In the genomic region with DNA sequence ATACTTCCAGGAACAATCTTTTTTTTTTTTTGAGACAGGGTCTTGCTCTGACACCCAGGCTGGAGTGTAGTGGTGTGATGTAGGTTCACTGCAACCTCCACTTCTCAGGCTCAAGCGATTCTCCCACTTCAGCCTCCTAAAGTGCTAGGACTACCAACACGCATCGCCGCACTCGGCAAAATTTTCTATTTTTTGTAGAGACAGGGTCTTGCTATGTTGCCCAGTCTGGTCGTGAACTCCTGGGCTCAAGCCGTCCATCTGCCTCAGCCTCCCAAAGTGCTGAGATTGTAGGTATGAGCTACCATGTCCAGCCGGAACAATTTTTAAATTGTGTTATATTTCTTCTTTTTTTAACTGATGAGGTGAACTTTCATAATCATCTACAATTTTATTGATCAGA, we compare ENCODE assay signal across 1 cellular context.
TF ChIP-seq lines count a peak whose summit lies in the region.

No MANE protein-coding gene starts in this region.

TF ChIP-seq in HepG2, 621 proteins besides CTCF, POLR2A, EP300 and RAD21:
- no peak for TF ChIP-seq EEA1 (CRISPR knock-in tag; IDR thresholded peaks at IDR 0.05; ENCODE audit: borderline replicate concordance)
- peak in 1 of 2 experiments; percentile 46; a peak in 2 of 4 replicates for TF ChIP-seq MAFK (conservative IDR thresholded peaks at IDR 0.05 in 1 of 2, IDR thresholded peaks at IDR 0.05 in 1 of 2; ENCODE audit: low read length in 2 of 2)
- peak; percentile 28; the same call in 1 of the 2 replicates for TF ChIP-seq ZNF121 (CRISPR knock-in tag; IDR thresholded peaks at IDR 0.05)
